18 cellular contexts compared by ENCODE assay signal in genomic region chr9:77960356-77961153, GRCh38.
DNase-seq lines count a peak whose midpoint lies in the region; ATAC-seq and TF ChIP-seq lines count a peak whose summit lies in the region.
"Had no signal": no experiment of that assay in that cellular context is flagged by ENCODE, and none has a peak within 500 bp of the region (broad histone marks: within the 10 kb centered on the region; RNA-seq: fewer than 3 reads in every experiment).

No MANE protein-coding gene starts in this region.

- no peak overlapping the region for H3K27ac ChIP-seq in HEK293 (ENCODE audit: extremely low read depth, low read depth, low read length)
- H3K27ac ChIP-seq in subcutaneous abdominal adipose tissue (ENCODE audit: low read depth, low read length), result peak overlapping the region; percentile 21

- H3K36me3 Mint-ChIP-seq in T-helper 17 cell (ENCODE audit: low read depth), result peaks cover 2% of the 10 kb centered on the region
- H3K36me3 Mint-ChIP-seq: immature natural killer cell had no signal

- H3K9me3 ChIP-seq in HEK293 (ENCODE audit: control insufficient read depth, insufficient read depth, low read depth, low read length), result no peaks in the 10 kb centered on the region
- no peaks in the 10 kb centered on the region for H3K9me3 ChIP-seq in T-helper 17 cell (ENCODE audit: control insufficient read depth, low read length, poor library complexity, severe bottlenecking)
- H3K9me3 ChIP-seq in subcutaneous abdominal adipose tissue (ENCODE audit: control insufficient read depth in 5 of 5, low read length in 5 of 5), result no peaks in the 10 kb centered on the region
- H3K9me3 ChIP-seq: ovary, thyroid gland had no signal

- peak overlapping the region; percentile 57 for H3K4me3 Mint-ChIP-seq in T-helper 17 cell
- H3K4me3 Mint-ChIP-seq: immature natural killer cell; T-helper 1 cell treated with Interleukin-12 subunit alpha and Interleukin-12 subunit beta and Interleukin-4 antibody, amounts not matched to agents 30 μg/mL and 1 μg/mL, for 36 hours had no signal

- POLR2A ChIA-PET in HEK293 (lab: Yijun Ruan, JAX), result no interaction called here

- CTCF ChIA-PET in HEK293 (lab: Yijun Ruan, JAX), result interaction anchor here (2.3 kb wide), 1 partner anchor 17 kb away, joined by 18 read pairs; no protein-coding TSS in a partner anchor

- H3K36me3 ChIP-seq in HEK293 (ENCODE audit: control insufficient read depth in 2 of 2, insufficient read depth in 1 of 2, low read length in 2 of 2) (no peaks in the 10 kb centered on the region), subcutaneous abdominal adipose tissue (ENCODE audit: control insufficient read depth in 5 of 5, insufficient read depth in 5 of 5, low read length in 5 of 5) (no peaks in the 10 kb centered on the region)
- H3K36me3 ChIP-seq: ovary, thyroid gland had no signal

- no peak overlapping the region for H3K27ac Mint-ChIP-seq in T-helper 17 cell
- H3K27ac Mint-ChIP-seq: immature natural killer cell; T-helper 1 cell treated with Interleukin-12 subunit alpha and Interleukin-12 subunit beta and Interleukin-4 antibody, amounts not matched to agents 30 μg/mL and 1 μg/mL, for 36 hours had no signal

- H3K9ac ChIP-seq in subcutaneous abdominal adipose tissue (ENCODE audit: low read length in 5 of 5), result no peak overlapping the region

- no peaks in the 10 kb centered on the region for H3K27me3 ChIP-seq in subcutaneous abdominal adipose tissue (ENCODE audit: control insufficient read depth in 5 of 5, insufficient read depth in 4 of 5, low read length in 5 of 5)
- H3K27me3 ChIP-seq: ovary, thyroid gland had no signal

- H3K4me1 Mint-ChIP-seq in T-helper 17 cell, result peaks cover 49% of the 10 kb centered on the region

- H3K4me3 ChIP-seq in HEK293 (ENCODE audit: low read depth, low read length) (no peak overlapping the region), subcutaneous abdominal adipose tissue (ENCODE audit: low read depth in 1 of 5, low read length in 5 of 5) (no peak overlapping the region)
- H3K4me3 ChIP-seq: ovary, thyroid gland had no signal

- H3K4me1 ChIP-seq in HEK293 (ENCODE audit: control insufficient read depth, insufficient read depth, low read length) (peaks cover 3% of the 10 kb centered on the region; the same call in 1 of the 2 replicates), subcutaneous abdominal adipose tissue (ENCODE audit: control insufficient read depth in 5 of 5, insufficient read depth in 5 of 5, low read length in 5 of 5) (peaks cover 0 to 30% (median 20%) of the 10 kb centered on the region in 5 donors)

- no peak for ATAC-seq in T-helper 17 cell
- ATAC-seq in activated CD4-positive, CD25-positive, alpha-beta regulatory T cell treated with anti-CD3 and anti-CD28 coated beads, Interleukin-2, amount 50 U/mL, for 24 hours, result no peak

- no peaks in the 10 kb centered on the region for H3K27me3 Mint-ChIP-seq in T-helper 17 cell

- DNase-seq in T-helper 17 cell (no peak), fibroblast of gingiva (ENCODE audit: low read depth) (peak; percentile 15), NCI-H2196 (lab: John Stamatoyannopoulos, UW; ENCODE audit: unreplicated experiment) (no peak)
- no peak for DNase-seq in effector CD8-positive, alpha-beta T cell (lab: John Stamatoyannopoulos, UW)
- DNase-seq: activated CD4-positive, alpha-beta T cell treated with anti-CD3 and anti-CD28 coated beads, Interleukin-2, amount 50 U/mL, for 1 hour; activated T-cell treated with anti-CD3 and anti-CD28 coated beads, Interleukin-2, amount 50 U/mL, for 48 hours; amygdala; cortex of kidney; immature natural killer cell; Kasumi-1; NCI-H524; ovary; stimulated activated CD8-positive, alpha-beta memory T cell treated with anti-CD3 and anti-CD28 coated beads, Interleukin-4, amount 100 ng/mL, for 48 hours; thyroid gland had no signal

- no peak for TF ChIP-seq CTCF in HEK293 (tag by site-specific recombination; IDR thresholded peaks at IDR 0.05)

TF ChIP-seq in HEK293, 187 proteins besides CTCF, POLR2A, EP300 and RAD21:
- TF ChIP-seq SP3 (tag by site-specific recombination; IDR thresholded peaks at IDR 0.05), result no peak
- no peak for TF ChIP-seq ZNF174 (tag by site-specific recombination; IDR thresholded peaks at IDR 0.05)
- no peak for TF ChIP-seq ZFP37 (tag by site-specific recombination; IDR thresholded peaks at IDR 0.05)
- TF ChIP-seq KLF16 (tag by site-specific recombination; IDR thresholded peaks at IDR 0.05), result no peak
- TF ChIP-seq SCRT2 (tag by site-specific recombination; IDR thresholded peaks at IDR 0.05), result peak; percentile 44
- no peak for TF ChIP-seq OVOL3 (tag by site-specific recombination; IDR thresholded peaks at IDR 0.05)
